Comparison of ENCODE assay signal across 8 cellular contexts in the genomic region with DNA sequence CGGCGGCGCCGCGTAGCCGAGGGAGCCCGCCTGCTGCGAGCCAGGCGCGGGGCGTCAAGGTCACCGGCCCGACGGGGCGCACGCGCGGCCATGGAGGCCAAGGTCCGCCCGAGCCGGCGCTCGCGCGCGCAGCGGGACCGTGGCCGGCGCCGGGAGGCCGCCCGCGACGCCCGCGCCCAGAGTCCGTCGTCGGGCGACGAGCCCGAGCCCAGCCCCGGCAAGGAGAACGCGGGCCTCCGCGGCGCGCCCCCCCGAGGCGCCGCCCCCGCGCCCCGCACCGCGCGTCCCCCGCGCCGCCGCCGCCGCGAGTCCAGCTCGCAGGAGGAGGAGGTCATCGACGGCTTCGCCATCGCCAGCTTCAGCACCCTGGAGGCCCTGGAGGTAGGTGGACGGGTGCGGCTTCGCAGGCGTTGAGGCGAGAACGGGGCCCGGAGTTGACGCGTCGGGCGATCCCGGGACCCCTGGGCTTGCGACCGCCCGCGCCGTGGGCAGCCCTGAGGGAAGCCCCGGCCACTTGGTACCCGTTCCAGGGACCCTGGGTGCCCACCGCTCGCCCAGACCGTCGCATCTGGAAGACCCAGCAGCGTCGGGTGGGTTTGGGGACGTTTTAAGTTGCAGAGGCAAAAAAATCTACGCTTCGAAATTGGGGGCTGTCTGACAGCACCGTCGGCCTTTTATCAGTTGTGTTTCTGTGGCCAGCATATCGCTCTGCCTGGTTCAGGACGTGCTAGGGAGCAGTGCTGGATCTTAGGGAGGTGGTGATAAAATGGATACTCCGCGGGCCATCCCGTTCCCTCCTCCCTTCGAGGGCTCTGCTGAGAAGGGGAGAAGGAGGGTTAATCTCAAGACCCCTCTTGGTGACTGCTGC. TPM values are rescaled to one million over a fixed set of nuclear protein-coding genes. Genes with fewer than 3 reads are reported as not detected.
DNase-seq lines count a peak whose midpoint lies in the region; ATAC-seq, FAIRE-seq and TF ChIP-seq lines count a peak whose summit lies in the region.

No MANE protein-coding gene starts in this region.

- intact Hi-C loops in K562 (cut with micrococcal nuclease) (no loop called here), lower leg skin (cut with DNase I; ENCODE audit: low total_unique reads) (no loop called here), upper lobe of right lung (cut with DNase I) (no loop called here)

- H3K27me3 ChIP-seq in HUES48 (ENCODE audit: control insufficient read depth, insufficient read depth, low read length) (peaks cover 43% of the 10 kb centered on the region), K562 (ENCODE audit: control insufficient read depth in 2 of 2, insufficient read depth in 2 of 2, low read length in 2 of 2) (peaks cover under 1 to 5% of the 10 kb centered on the region in 2 experiments), upper lobe of right lung (no peaks in the 10 kb centered on the region)

- H3K79me2 ChIP-seq in K562 (ENCODE audit: control insufficient read depth, insufficient read depth, low read length): peaks cover 54% of the 10 kb centered on the region

- no peak for TF ChIP-seq RAD21 in K562 (CRISPR knock-in tag; conservative IDR thresholded peaks at IDR 0.05 in 1 of 2, IDR thresholded peaks at IDR 0.05 in 1 of 2)

- no peak overlapping the region for H3K27ac ChIP-seq in HUES48 (ENCODE audit: low read depth, low read length)
- peak overlapping the region; percentile 60; the same call in 2 of the 3 replicates for H3K27ac ChIP-seq in K562 (ENCODE audit: extremely low read depth, low read depth, low read length)
- H3K27ac ChIP-seq in upper lobe of right lung: peak overlapping the region; percentile 45

- no peak for TF ChIP-seq CTCF in K562 (IDR thresholded peaks at IDR 0.05 in 2 of 3, conservative IDR thresholded peaks at IDR 0.05 in 1 of 3; ENCODE audit: insufficient read depth in 2 of 3, low read depth in 1 of 3, low read length in 3 of 3)
- no peak for TF ChIP-seq CTCF in lower leg skin (IDR thresholded peaks at IDR 0.05)
- no peak for TF ChIP-seq CTCF in upper lobe of right lung (IDR thresholded peaks at IDR 0.05)

- CTCF ChIA-PET in K562 (lab: Yijun Ruan, JAX; ENCODE audit: low intra/inter-chr PET ratio): no interaction called here

- H3K9me1 ChIP-seq in K562 (ENCODE audit: control insufficient read depth, insufficient read depth, low read length): peaks cover 20% of the 10 kb centered on the region

- TF ChIP-seq EP300 in K562 (IDR thresholded peaks at IDR 0.05; ENCODE audit: low read length): no peak

- H3K4me2 ChIP-seq in K562 (ENCODE audit: insufficient read depth, low read length): peak overlapping the region; percentile 79

- under 1% methylated on average over 56 of the region's 107 CpGs for WGBS in K562 (ENCODE audit: insufficient coverage, low coverage, missing lambda C conversion rate)
- 2% methylated on average over 11 to 13 of the region's 107 CpGs for WGBS in lower leg skin, 2 donors

- in situ Hi-C loops in K562 (cut with MboI): no loop called here

- peaks cover 51% of the 10 kb centered on the region for H4K20me1 ChIP-seq in K562 (replicated peaks; ENCODE audit: control insufficient read depth, insufficient read depth, low read length)

- POLR2A ChIA-PET in K562 (lab: Yijun Ruan, JAX): interaction anchor here (0.8 to 2.3 kb wide), 2 partner anchors 9 to 16 kb away, joined by 4 to 7 read pairs; no protein-coding TSS in a partner anchor

- H3K4me1 ChIP-seq in HUES48 (ENCODE audit: control insufficient read depth, insufficient read depth, low read length) (peaks cover 4% of the 10 kb centered on the region; the same call in 1 of the 2 replicates), K562 (replicated peaks in 1 of 2; ENCODE audit: control insufficient read depth in 2 of 2, insufficient read depth in 2 of 2, low read length in 2 of 2) (peaks cover 45 to 74% of the 10 kb centered on the region in 2 experiments), upper lobe of right lung (peaks cover 57% of the 10 kb centered on the region)

- no TSS peak for BruUV-seq in K562 (replicated peaks; lab: Mats Ljungman, UMichigan)

- H2AFZ ChIP-seq in K562 (ENCODE audit: low read depth, low read length): no peak overlapping the region

- no peaks in the 10 kb centered on the region for H3K36me3 ChIP-seq in HUES48 (ENCODE audit: control insufficient read depth, insufficient read depth, low read length)
- peaks cover 33% of the 10 kb centered on the region; the same call in 2 of the 3 replicates for H3K36me3 ChIP-seq in K562 (ENCODE audit: control insufficient read depth, insufficient read depth, low read length)
- no peaks in the 10 kb centered on the region for H3K36me3 ChIP-seq in upper lobe of right lung

- no peak for FAIRE-seq in K562 (lab: Jason Lieb, UNC)

- DNase-seq in activated CD4-positive, CD25-positive, alpha-beta regulatory T cell treated with anti-CD3 and anti-CD28 coated beads, Interleukin-2, amount 50 U/mL, for 72 hours: peak; percentile 53
- no peak for DNase-seq in activated CD4-positive, CD25-positive, alpha-beta regulatory T cell (lab: John Stamatoyannopoulos, UW)
- DNase-seq in K562 (ENCODE audit: extremely low read depth in 1 of 4, low spot score in 3 of 4) (peak; percentile 48 to 68 (median 56)), lower leg skin (ENCODE audit: low spot score in 2 of 2) (no peak), upper lobe of right lung (no peak)

- TF ChIP-seq POLR2A in K562 (conservative IDR thresholded peaks at IDR 0.05) (no peak), lower leg skin (IDR thresholded peaks at IDR 0.05) (no peak)

- ATAC-seq in K562 (no peak), upper lobe of right lung (no peak), GM18517 (IDR thresholded peaks at IDR 0.05; ENCODE audit: unreplicated experiment) (no peak), HG03378 (IDR thresholded peaks at IDR 0.05; ENCODE audit: unreplicated experiment) (no peak)

- no peak overlapping the region for H3K9ac ChIP-seq in HUES48 (ENCODE audit: low read depth, low read length)
- peak overlapping the region; percentile 47 to 95 for H3K9ac ChIP-seq in K562 (ENCODE audit: insufficient read depth in 1 of 2, low read depth in 2 of 2, low read length in 2 of 2)

- peak overlapping the region; percentile 71 for H3K4me3 ChIP-seq in HUES48 (ENCODE audit: low read depth, low read length)
- peak overlapping the region; percentile 62 for H3K4me3 ChIP-seq in K562
- H3K4me3 ChIP-seq in lower leg skin (ENCODE audit: low read depth, poor library complexity, severe bottlenecking): peak overlapping the region; percentile 41
- peak overlapping the region; percentile 77 for H3K4me3 ChIP-seq in upper lobe of right lung

- H3K9me3 ChIP-seq in HUES48 (ENCODE audit: control insufficient read depth, insufficient read depth, low read length) (no peaks in the 10 kb centered on the region), K562 (replicated peaks; ENCODE audit: control insufficient read depth, insufficient read depth, low read depth, low read length) (peaks cover under 1% of the 10 kb centered on the region; the same call in 1 of the 2 replicates), upper lobe of right lung (no peaks in the 10 kb centered on the region)

TF ChIP-seq in K562, 482 proteins besides CTCF, POLR2A, EP300 and RAD21 (continues in another document):
- TF ChIP-seq ZNF639 (CRISPR knock-in tag; conservative IDR thresholded peaks at IDR 0.05 in 1 of 2, IDR thresholded peaks at IDR 0.05 in 1 of 2): 0 out of 4 replicates have a peak, but pooled peaks of 1 of the 2 experiments have one; percentile 6
- TF ChIP-seq, protein P1, sequence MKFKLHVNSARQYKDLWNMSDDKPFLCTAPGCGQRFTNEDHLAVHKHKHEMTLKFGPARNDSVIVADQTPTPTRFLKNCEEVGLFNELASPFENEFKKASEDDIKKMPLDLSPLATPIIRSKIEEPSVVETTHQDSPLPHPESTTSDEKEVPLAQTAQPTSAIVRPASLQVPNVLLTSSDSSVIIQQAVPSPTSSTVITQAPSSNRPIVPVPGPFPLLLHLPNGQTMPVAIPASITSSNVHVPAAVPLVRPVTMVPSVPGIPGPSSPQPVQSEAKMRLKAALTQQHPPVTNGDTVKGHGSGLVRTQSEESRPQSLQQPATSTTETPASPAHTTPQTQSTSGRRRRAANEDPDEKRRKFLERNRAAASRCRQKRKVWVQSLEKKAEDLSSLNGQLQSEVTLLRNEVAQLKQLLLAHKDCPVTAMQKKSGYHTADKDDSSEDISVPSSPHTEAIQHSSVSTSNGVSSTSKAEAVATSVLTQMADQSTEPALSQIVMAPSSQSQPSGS (CRISPR knock-in tag; IDR thresholded peaks at IDR 0.05): no peak

RNA-seq across cellular contexts. Expression of gene FBRSL1, which starts 0.8 kb away (rescaled TPM):
- 25.5 and 41.9 TPM in 2 replicates for total RNA-seq in K562 (2011; cell fraction: chromatin; rRNA removed; ENCODE audit: low replicate concordance)
- 25.0 and 40.7 TPM in 2 replicates for total RNA-seq in K562 (2011; cell fraction: nucleolus; rRNA removed)
- 23.3 and 28.3 TPM in 2 replicates for total RNA-seq in K562 (2011; cell fraction: nucleoplasm; rRNA removed)
- total RNA-seq in K562 (2014; rRNA removed) (21.7 and 24.6 TPM in 2 replicates), K562 (2014; rRNA removed; fragmentation: Illumina TruSeq; extraction: Trizol) (1.1 and 1.3 TPM in 2 replicates), K562 (2015; rRNA removed; fragmentation: Illumina TruSeq; extraction: Trizol) (7.3 and 12.9 TPM in 2 replicates), K562 (2021) (112 and 129 TPM in 2 replicates), lower leg skin (100 to 1,000 TPM in 1 of 4 donors, 10 to 100 TPM in 3; 15.5 to 250 (median 19.6) TPM), upper lobe of right lung (49.5 TPM)
- polyA plus RNA-seq in K562 (2011; rRNA removed) (1.9 and 4.3 TPM in 2 replicates), K562 (2014; fragmentation: Illumina TruSeq; extraction: Trizol) (29.3 and 35.8 TPM in 2 replicates), K562 (2014; fragmentation: Nextera tagmentation; extraction: Ambion mirVana) (under 1 TPM; 0.24 to 0.29 TPM), K562 (2014; rRNA removed) (27.4 and 32.3 TPM in 2 replicates)
- 3.7 and 13.3 TPM in 2 replicates for polyA plus RNA-seq in K562 (2011; cell fraction: cytosol; rRNA removed)
- polyA plus RNA-seq in K562 (2011; cell fraction: nucleus; rRNA removed): 16.7 and 51.7 TPM in 2 replicates
- polyA plus RNA-seq in K562 (2012): 41.9 and 54.8 TPM in 2 replicates
- 0.81 and 1.8 TPM in 2 replicates for polyA minus RNA-seq in K562 (2011; rRNA and poly(A)+ RNA removed)
- polyA minus RNA-seq in K562 (2011; cell fraction: cytosol; rRNA and poly(A)+ RNA removed): 21.0 and 29.9 TPM in 2 replicates
- 9.0 and 9.3 TPM in 2 replicates for polyA minus RNA-seq in K562 (2011; cell fraction: nucleus; rRNA and poly(A)+ RNA removed)

Comparison
In these comparisons a context has a peak if more than half of its experiments do, and no peak if none do; other contexts are left out.
1. DNase-seq: peak in activated CD4-positive, CD25-positive, alpha-beta regulatory T cell treated with anti-CD3 and anti-CD28 coated beads, Interleukin-2, amount 50 U/mL, for 72 hours (single experiment) and K562 (4 of 4); none in activated CD4-positive, CD25-positive, alpha-beta regulatory T cell (0 of 4), lower leg skin (0 of 2) and upper lobe of right lung (single experiment).
2. Peak in every context shown above with its lines, with median percentiles within 50 percentile points of each other: H3K4me3 ChIP-seq.